ENCODE assay signal across 19 cellular contexts in the genomic region with DNA sequence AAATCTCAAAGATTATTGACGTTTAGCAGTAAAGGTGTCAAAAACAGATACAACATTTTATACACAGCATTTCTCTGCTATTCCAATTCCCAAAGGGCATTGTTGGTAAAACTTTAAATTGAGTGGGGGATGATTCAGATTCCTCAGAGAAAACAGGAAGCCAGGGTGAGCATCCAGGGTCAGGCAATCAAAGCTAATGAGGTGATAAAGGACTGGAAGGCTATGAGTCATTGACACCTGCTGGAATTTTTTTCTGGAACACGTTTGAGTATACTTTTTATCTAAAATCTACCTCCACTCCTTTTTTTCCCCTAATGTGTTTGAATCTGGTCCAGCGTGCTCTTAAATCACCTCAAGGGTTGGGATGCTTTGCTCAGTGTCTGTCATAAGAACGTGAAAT. TPM values are rescaled to one million over a fixed set of nuclear protein-coding genes. Genes with fewer than 3 reads are reported as not detected.
"Had no signal": no experiment of that assay in that cellular context is flagged by ENCODE, and none has a peak within 500 bp of the region (broad histone marks: within the 10 kb centered on the region; RNA-seq: fewer than 3 reads in every experiment).

No MANE protein-coding gene starts in this region.

- H3K4me3 Mint-ChIP-seq: activated CD8-positive, alpha-beta memory T cell treated with anti-CD3 and anti-CD28 coated beads, Interleukin-2, amount 10 ng/mL, durations not matched to agents 7 days and 5 days; activated naive CD4-positive, alpha-beta T cell treated with anti-CD3 and anti-CD28 coated beads, Interleukin-2, amount 50 U/mL, for 24 hours; activated T-cell treated with anti-CD3 and anti-CD28 coated beads, Interleukin-2, amount 50 U/mL, for 24 hours had no signal

- H3K4me1 Mint-ChIP-seq: activated CD8-positive, alpha-beta memory T cell treated with anti-CD3 and anti-CD28 coated beads, Interleukin-2, amount 10 ng/mL, durations not matched to agents 7 days and 5 days; activated naive CD4-positive, alpha-beta T cell treated with anti-CD3 and anti-CD28 coated beads, Interleukin-2, amount 50 U/mL, for 24 hours had no signal

- DNase-seq: activated CD4-positive, alpha-beta T cell treated with anti-CD3 and anti-CD28 coated beads for 1 hour; activated CD4-positive, alpha-beta T cell treated with anti-CD3 and anti-CD28 coated beads, Interleukin-2, amount 50 U/mL, for 48 hours; activated CD8-positive, alpha-beta memory T cell treated with anti-CD3 and anti-CD28 coated beads, Interleukin-2, amount 10 ng/mL, durations not matched to agents 7 days and 5 days; activated effector memory CD4-positive, alpha-beta T cell treated with Interleukin-2 at 50 U/mL for 16 hours; activated T-cell treated with anti-CD3 and anti-CD28 coated beads, Interleukin-2, amount 50 U/mL, for 24 hours; body of pancreas; central memory CD4-positive, alpha-beta T cell; cortex of kidney; effector memory CD4-positive, alpha-beta T cell; gastrocnemius medialis; left ventricle myocardium inferior; retina; stimulated activated CD4-positive, alpha-beta T cell treated with anti-CD3 and anti-CD28 coated beads, Interleukin-4, amount 100 ng/mL, for 4 hours had no signal

- H3K27ac ChIP-seq: body of pancreas, epithelial cell of prostate, gastrocnemius medialis, left ventricle myocardium inferior, parathyroid adenoma, skin epidermis, tibial nerve had no signal

- H3K36me3 ChIP-seq: gastrocnemius medialis, left ventricle myocardium inferior, tibial nerve had no signal

- H3K27me3 ChIP-seq: body of pancreas, gastrocnemius medialis, tibial nerve had no signal

- H3K9ac ChIP-seq: parathyroid adenoma had no signal

- H3K9me3 ChIP-seq: body of pancreas, gastrocnemius medialis, left ventricle myocardium inferior, tibial nerve had no signal

- H3K36me3 Mint-ChIP-seq: activated CD8-positive, alpha-beta memory T cell treated with anti-CD3 and anti-CD28 coated beads, Interleukin-2, amount 10 ng/mL, durations not matched to agents 7 days and 5 days; activated naive CD4-positive, alpha-beta T cell treated with anti-CD3 and anti-CD28 coated beads, Interleukin-2, amount 50 U/mL, for 24 hours had no signal

- H3K4me3 ChIP-seq: body of pancreas, gastrocnemius medialis, left ventricle myocardium inferior, skin epidermis, tibial nerve had no signal

- ATAC-seq: activated CD8-positive, alpha-beta memory T cell treated with anti-CD3 and anti-CD28 coated beads, Interleukin-2, amount 10 ng/mL, durations not matched to agents 7 days and 5 days; body of pancreas; gastrocnemius medialis had no signal

- H3K79me2 ChIP-seq: parathyroid adenoma had no signal

- H2AFZ ChIP-seq: parathyroid adenoma had no signal

- H3K27ac Mint-ChIP-seq: activated CD8-positive, alpha-beta memory T cell treated with anti-CD3 and anti-CD28 coated beads, Interleukin-2, amount 10 ng/mL, durations not matched to agents 7 days and 5 days; activated naive CD4-positive, alpha-beta T cell treated with anti-CD3 and anti-CD28 coated beads, Interleukin-2, amount 50 U/mL, for 24 hours; activated T-cell treated with anti-CD3 and anti-CD28 coated beads, Interleukin-2, amount 50 U/mL, for 24 hours had no signal

- H3K27me3 Mint-ChIP-seq: activated CD8-positive, alpha-beta memory T cell treated with anti-CD3 and anti-CD28 coated beads, Interleukin-2, amount 10 ng/mL, durations not matched to agents 7 days and 5 days; activated naive CD4-positive, alpha-beta T cell treated with anti-CD3 and anti-CD28 coated beads, Interleukin-2, amount 50 U/mL, for 24 hours; activated T-cell treated with anti-CD3 and anti-CD28 coated beads, Interleukin-2, amount 50 U/mL, for 24 hours had no signal

- H3K4me1 ChIP-seq: body of pancreas, gastrocnemius medialis, left ventricle myocardium inferior, parathyroid adenoma, tibial nerve had no signal

- H3K9me3 Mint-ChIP-seq: activated naive CD4-positive, alpha-beta T cell treated with anti-CD3 and anti-CD28 coated beads, Interleukin-2, amount 50 U/mL, for 24 hours; activated T-cell treated with anti-CD3 and anti-CD28 coated beads, Interleukin-2, amount 50 U/mL, for 24 hours had no signal

RNA-seq across cellular contexts. Expression of gene FKBP1C, which starts 52.2 kb away (rescaled TPM):
- total RNA-seq: body of pancreas had no signal

RNA-seq across cellular contexts. Expression of gene LGSN, which starts 56.3 kb away (rescaled TPM):
- total RNA-seq: gastrocnemius medialis, left ventricle myocardium inferior, myocyte, tibial nerve had no signal
